In the genomic region with DNA sequence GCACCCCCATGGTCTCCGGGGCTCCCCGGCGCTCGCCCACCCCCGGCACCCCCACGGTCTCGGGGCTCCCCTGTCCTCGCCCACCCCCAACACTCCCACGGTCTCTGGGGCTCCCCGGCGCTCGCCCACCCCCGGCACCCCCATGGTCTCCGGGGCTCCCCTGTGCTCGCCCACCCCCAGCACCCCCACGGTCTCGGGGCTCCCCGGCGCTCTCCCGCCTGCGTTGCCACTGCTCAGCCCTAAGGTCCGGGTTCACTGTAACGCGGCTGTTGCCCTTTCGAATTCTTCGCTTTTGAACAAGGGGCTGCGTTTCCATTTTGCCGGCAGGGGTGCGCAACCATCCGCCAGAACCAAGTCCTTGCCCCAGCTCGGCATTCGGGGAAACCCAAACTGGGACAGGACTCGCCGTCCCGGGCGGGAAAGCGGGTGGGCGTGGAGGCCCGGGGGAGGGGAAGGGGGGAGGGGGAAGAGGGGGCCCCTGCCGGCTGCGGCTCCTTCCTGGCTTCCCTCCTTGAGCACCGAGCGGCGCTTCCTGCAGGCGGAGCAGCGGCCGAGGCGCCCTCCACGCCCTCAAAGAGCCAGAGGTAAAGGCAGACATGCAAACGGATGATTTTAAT, we compare ENCODE assay signal across 1 cellular context.
TF ChIP-seq lines count a peak whose summit lies in the region.

No MANE protein-coding gene starts in this region.

TF ChIP-seq in SK-N-SH, 30 proteins besides CTCF, POLR2A, EP300 and RAD21 (continued from another document):
- TF ChIP-seq GATA2 (CRISPR knock-in tag; IDR thresholded peaks at IDR 0.05), result no peak
- no peak for TF ChIP-seq YY1 (IDR thresholded peaks at IDR 0.05; ENCODE audit: low read depth)
- no peak for TF ChIP-seq NRF1 (IDR thresholded peaks at IDR 0.05; ENCODE audit: low read depth, low read length)
- no peak for TF ChIP-seq SMC3 (IDR thresholded peaks at IDR 0.05; ENCODE audit: low read depth, low read length)
- TF ChIP-seq, protein P1, sequence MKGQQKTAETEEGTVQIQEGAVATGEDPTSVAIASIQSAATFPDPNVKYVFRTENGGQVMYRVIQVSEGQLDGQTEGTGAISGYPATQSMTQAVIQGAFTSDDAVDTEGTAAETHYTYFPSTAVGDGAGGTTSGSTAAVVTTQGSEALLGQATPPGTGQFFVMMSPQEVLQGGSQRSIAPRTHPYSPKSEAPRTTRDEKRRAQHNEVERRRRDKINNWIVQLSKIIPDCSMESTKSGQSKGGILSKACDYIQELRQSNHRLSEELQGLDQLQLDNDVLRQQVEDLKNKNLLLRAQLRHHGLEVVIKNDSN (IDR thresholded peaks at IDR 0.05; ENCODE audit: borderline replicate concordance, low read depth), result no peak
- TF ChIP-seq, protein P2, sequence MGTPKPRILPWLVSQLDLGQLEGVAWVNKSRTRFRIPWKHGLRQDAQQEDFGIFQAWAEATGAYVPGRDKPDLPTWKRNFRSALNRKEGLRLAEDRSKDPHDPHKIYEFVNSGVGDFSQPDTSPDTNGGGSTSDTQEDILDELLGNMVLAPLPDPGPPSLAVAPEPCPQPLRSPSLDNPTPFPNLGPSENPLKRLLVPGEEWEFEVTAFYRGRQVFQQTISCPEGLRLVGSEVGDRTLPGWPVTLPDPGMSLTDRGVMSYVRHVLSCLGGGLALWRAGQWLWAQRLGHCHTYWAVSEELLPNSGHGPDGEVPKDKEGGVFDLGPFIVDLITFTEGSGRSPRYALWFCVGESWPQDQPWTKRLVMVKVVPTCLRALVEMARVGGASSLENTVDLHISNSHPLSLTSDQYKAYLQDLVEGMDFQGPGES (IDR thresholded peaks at IDR 0.05; ENCODE audit: low read depth, low read length), result no peak
- no peak for TF ChIP-seq RCOR1 (IDR thresholded peaks at IDR 0.05; ENCODE audit: low read length)
- no peak for TF ChIP-seq RFX5 (IDR thresholded peaks at IDR 0.05; ENCODE audit: low read length)
- TF ChIP-seq CHD2 (IDR thresholded peaks at IDR 0.05; ENCODE audit: low read length, partially characterized antibody), result no peak
- no peak for TF ChIP-seq TEAD4 (IDR thresholded peaks at IDR 0.05; ENCODE audit: borderline replicate concordance, insufficient read depth)
- no peak for TF ChIP-seq POLR2AphosphoS5 (IDR thresholded peaks at IDR 0.05; ENCODE audit: low read depth, low read length)
- TF ChIP-seq, protein P3, sequence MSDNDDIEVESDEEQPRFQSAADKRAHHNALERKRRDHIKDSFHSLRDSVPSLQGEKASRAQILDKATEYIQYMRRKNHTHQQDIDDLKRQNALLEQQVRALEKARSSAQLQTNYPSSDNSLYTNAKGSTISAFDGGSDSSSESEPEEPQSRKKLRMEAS (IDR thresholded peaks at IDR 0.05; ENCODE audit: low read depth), result no peak
- no peak for TF ChIP-seq FOSL2 (IDR thresholded peaks at IDR 0.05; ENCODE audit: borderline replicate concordance, low read depth)
